ENCODE assay signal across 9 cellular contexts in the genomic region with DNA sequence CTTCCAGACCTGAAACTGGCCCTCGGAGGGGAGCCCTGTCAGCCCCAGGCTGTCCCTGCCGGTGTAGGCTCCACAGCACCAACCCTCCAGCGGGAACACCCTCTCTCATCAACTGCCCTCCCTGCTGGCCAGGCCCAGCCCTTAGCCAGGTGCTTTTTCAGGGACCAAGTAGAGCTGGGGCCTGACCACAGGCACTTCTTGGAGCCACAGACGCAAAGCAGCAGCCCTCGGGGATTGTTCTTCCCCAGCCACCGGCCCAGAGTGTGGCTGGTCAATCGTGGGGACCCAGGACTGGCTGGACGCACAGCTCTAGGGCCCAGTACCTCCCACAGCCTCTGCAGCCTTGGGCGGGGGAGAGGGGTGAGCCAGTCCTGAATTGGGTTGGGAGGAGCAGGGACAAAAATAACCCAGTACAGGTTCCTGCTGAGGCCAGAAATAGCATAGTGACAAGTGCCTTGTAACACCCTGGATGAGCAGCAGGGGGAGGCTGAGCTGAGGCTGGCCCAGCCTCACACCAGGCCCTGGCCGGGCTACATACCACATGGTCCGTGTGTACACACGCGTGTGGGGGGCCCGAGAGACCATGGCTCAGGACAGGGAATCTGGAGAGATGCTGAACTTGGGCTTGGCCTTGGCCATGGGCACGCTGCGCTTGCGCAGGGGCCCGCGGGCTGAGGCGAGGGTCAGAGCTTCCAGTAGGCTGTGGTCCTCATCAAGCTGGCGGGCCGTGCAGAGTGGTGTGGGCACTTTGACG. TPM values are rescaled to one million over a fixed set of nuclear protein-coding genes. Genes with fewer than 3 reads are reported as not detected.
DNase-seq lines count a peak whose midpoint lies in the region; ATAC-seq and TF ChIP-seq lines count a peak whose summit lies in the region.
"Had no signal": no experiment of that assay in that cellular context is flagged by ENCODE, and none has a peak within 500 bp of the region (broad histone marks: within the 10 kb centered on the region; RNA-seq: fewer than 3 reads in every experiment).

No MANE protein-coding gene starts in this region.

- peak; percentile 76 for TF ChIP-seq CTCF in OCI-LY7 (conservative IDR thresholded peaks at IDR 0.05; ENCODE audit: low read length)
- peak; percentile 76 for TF ChIP-seq CTCF in left ventricle myocardium inferior (IDR thresholded peaks at IDR 0.05; ENCODE audit: borderline replicate concordance)
- TF ChIP-seq CTCF in omental fat pad (IDR thresholded peaks at IDR 0.05): peak in 1 of 3 donors; percentile 14

- no peaks in the 10 kb centered on the region for H3K79me2 ChIP-seq in OCI-LY7 (ENCODE audit: insufficient read depth, low read depth, low read length)

- peak; percentile 51 for ATAC-seq in GM18870 (IDR thresholded peaks at IDR 0.05; ENCODE audit: unreplicated experiment)
- peak; percentile 60 for ATAC-seq in HG03354 (IDR thresholded peaks at IDR 0.05; ENCODE audit: poor library complexity, severe bottlenecking, unreplicated experiment)
- no peak for ATAC-seq in omental fat pad (ENCODE audit: low FRiP score)

- H3K9me3 ChIP-seq in OCI-LY7 (ENCODE audit: low read length) (no peaks in the 10 kb centered on the region), adipocyte (ENCODE audit: control insufficient read depth, low read length) (no peaks in the 10 kb centered on the region), left ventricle myocardium inferior (replicated peaks) (no peaks in the 10 kb centered on the region), skeletal muscle tissue (ENCODE audit: control insufficient read depth in 3 of 3, low read length in 3 of 3) (no peaks in the 10 kb centered on the region)

- H3K4me1 ChIP-seq in OCI-LY7 (ENCODE audit: insufficient read depth, low read length, poor library complexity, severe bottlenecking) (peaks cover 32% of the 10 kb centered on the region), adipocyte (ENCODE audit: control insufficient read depth, insufficient read depth, low read length) (peaks cover 11% of the 10 kb centered on the region), left ventricle myocardium inferior (peaks cover 58% of the 10 kb centered on the region), skeletal muscle tissue (ENCODE audit: control insufficient read depth in 3 of 3, insufficient read depth in 3 of 3, low read length in 3 of 3) (peaks cover 44 to 73% (median 59%) of the 10 kb centered on the region in 3 donors)

- POLR2A ChIA-PET in OCI-LY7 (lab: Charles Lee): interaction anchor here (1.2 kb wide), 1 partner anchor 86 kb away, joined by 3 read pairs; no protein-coding TSS in a partner anchor

- CTCF ChIA-PET in OCI-LY7 (lab: Charles Lee; ENCODE audit: unreplicated experiment): interaction anchor here (1.4 kb wide), 1 partner anchor 142 kb away, joined by 6 read pairs; no protein-coding TSS in a partner anchor

- no peaks in the 10 kb centered on the region for H3K9me2 ChIP-seq in OCI-LY7 (ENCODE audit: insufficient read depth, low read length)

- peak overlapping the region; percentile 47 for H3K4me2 ChIP-seq in OCI-LY7 (ENCODE audit: low read length)

- H2AFZ ChIP-seq in OCI-LY7 (ENCODE audit: low read length): no peak overlapping the region

- H3K9ac ChIP-seq in adipocyte (ENCODE audit: low read length) (no peak overlapping the region), skeletal muscle tissue (ENCODE audit: low read depth in 1 of 3, low read length in 3 of 3) (peak overlapping the region; percentile 91 to 100 (median 97))

- no peak overlapping the region for H3K27ac ChIP-seq in OCI-LY7 (ENCODE audit: low read depth, low read length, poor library complexity, severe bottlenecking)
- peak overlapping the region; percentile 90 for H3K27ac ChIP-seq in left ventricle myocardium inferior (replicated peaks)
- peak overlapping the region; percentile 99 for H3K27ac ChIP-seq in skeletal muscle tissue (ENCODE audit: low read depth, low read length)
- H3K27ac ChIP-seq: SJSA1 had no signal

- no TSS peak for BruUV-seq in OCI-LY7 (replicated peaks; lab: Mats Ljungman, UMichigan)

- 0 out of 2 replicates have a peak, but pooled peaks cover 5% of the 10 kb centered on the region for H4K20me1 ChIP-seq in OCI-LY7 (ENCODE audit: insufficient read depth, low read length)

- H3K27me3 ChIP-seq in adipocyte (replicated peaks; ENCODE audit: control insufficient read depth, insufficient read depth, low read length) (peaks cover 32% of the 10 kb centered on the region), left ventricle myocardium inferior (ENCODE audit: low read depth) (peaks cover 31% of the 10 kb centered on the region), skeletal muscle tissue (ENCODE audit: control insufficient read depth in 3 of 3, insufficient read depth in 3 of 3, low read length in 3 of 3) (peaks cover 0 to 13% (median 0%) of the 10 kb centered on the region in 3 donors)

- H3K36me3 ChIP-seq in OCI-LY7 (ENCODE audit: insufficient read depth, low read length) (no peaks in the 10 kb centered on the region), adipocyte (ENCODE audit: control insufficient read depth, insufficient read depth, low read length, severe bottlenecking) (no peaks in the 10 kb centered on the region), left ventricle myocardium inferior (no peaks in the 10 kb centered on the region), skeletal muscle tissue (ENCODE audit: control insufficient read depth in 3 of 3, insufficient read depth in 3 of 3, low read length in 3 of 3) (peaks cover 2 to 20% (median 13%) of the 10 kb centered on the region in 3 donors)
- H3K36me3 ChIP-seq: SJSA1 had no signal

- DNase-seq in C1 segment of cervical spinal cord (lab: John Stamatoyannopoulos, UW) (peak in 8 of 14 donors; percentile 1 to 97 (median 16)), OCI-LY7 (ENCODE audit: low spot score) (peak; percentile 69), adipocyte (ENCODE audit: low read depth) (peak; percentile 57), left ventricle myocardium inferior (peak; percentile 65), omental fat pad (ENCODE audit: low spot score) (no peak)

- intact Hi-C loops in OCI-LY7 (cut with micrococcal nuclease; ENCODE audit: unreplicated experiment): no loop called here
- intact Hi-C loops in left ventricle myocardium inferior (cut with micrococcal nuclease): no loop called here

- H3K4me3 ChIP-seq in OCI-LY7 (ENCODE audit: low read depth, low read length, poor library complexity, severe bottlenecking) (no peak overlapping the region), adipocyte (ENCODE audit: low read length) (no peak overlapping the region), left ventricle myocardium inferior (peak overlapping the region; percentile 62), skeletal muscle tissue (ENCODE audit: low read length in 3 of 3) (peak overlapping the region; percentile 82 to 89 (median 88))
- H3K4me3 ChIP-seq: SJSA1 had no signal

RNA-seq across cellular contexts. Expression of gene KCNJ11, which starts 2.0 kb away (rescaled TPM):
- total RNA-seq in OCI-LY7 (2014; rRNA removed; shearing (Covaris generic)): 5.1 and 7.0 TPM in 2 replicates
- 7.5 and 8.0 TPM in 2 replicates for total RNA-seq in OCI-LY7 (2022)
- total RNA-seq in left ventricle myocardium inferior: 17.5 TPM
- total RNA-seq in skeletal muscle tissue: 28.2 TPM
- total RNA-seq in omental fat pad: 1 to 10 TPM in 3 of 4 donors, under 1 TPM in 1; 0.37 to 6.1 (median 2.5) TPM
- total RNA-seq: SJSA1 had no signal

RNA-seq across cellular contexts. Expression of gene NCR3LG1, which starts 34.9 kb away (rescaled TPM):
- 6.0 and 7.7 TPM in 2 replicates for total RNA-seq in OCI-LY7 (2014; rRNA removed; shearing (Covaris generic))
- 22.3 and 23.0 TPM in 2 replicates for total RNA-seq in OCI-LY7 (2022)
- total RNA-seq in left ventricle myocardium inferior: 0.80 TPM
- 0.52 TPM for total RNA-seq in skeletal muscle tissue
- total RNA-seq in omental fat pad: 10 to 100 TPM in 2 of 4 donors, 1 to 10 TPM in 2; 3.5 to 23.9 (median 11.0) TPM

Comparison
In these comparisons a context has a peak if more than half of its experiments do, and no peak if none do; other contexts are left out.
1. H3K4me3 ChIP-seq: peak in left ventricle myocardium inferior (single experiment) and skeletal muscle tissue (3 of 3); none in OCI-LY7 (single experiment) and adipocyte (single experiment).